15 cellular contexts compared by ENCODE assay signal in the genomic region with DNA sequence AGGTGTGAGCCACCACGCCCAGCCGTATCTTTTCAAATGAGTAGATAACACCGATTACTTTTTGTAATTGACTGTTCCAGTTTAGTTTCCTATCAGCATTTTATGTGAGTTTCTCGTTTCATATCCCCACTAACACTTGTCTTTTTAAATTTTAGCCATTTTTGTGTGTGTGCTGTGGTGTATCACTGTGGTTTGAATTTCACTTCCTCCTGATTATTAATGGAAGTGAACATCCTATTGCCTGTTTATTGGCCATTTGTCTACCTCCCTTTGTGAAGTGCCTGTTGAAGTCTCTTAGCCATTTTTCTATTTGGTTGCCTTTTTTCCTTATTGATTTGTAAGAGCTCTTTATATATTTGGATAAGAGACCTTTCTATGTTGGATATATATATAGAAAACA.
"Had no signal": no experiment of that assay in that cellular context is flagged by ENCODE, and none has a peak within 500 bp of the region (broad histone marks: within the 10 kb centered on the region; RNA-seq: fewer than 3 reads in every experiment).

No MANE protein-coding gene starts in this region.

- H3K4me3 ChIP-seq: hepatocyte, right atrium auricular region, stomach, testis had no signal

- H3K27me3 ChIP-seq: hepatocyte, right atrium auricular region, stomach, testis had no signal

- ATAC-seq: activated CD8-positive, alpha-beta memory T cell treated with anti-CD3 and anti-CD28 coated beads, Interleukin-2, amount 10 ng/mL, durations not matched to agents 7 days and 5 days; effector memory CD8-positive, alpha-beta T cell had no signal

- H3K4me3 Mint-ChIP-seq: activated CD4-positive, alpha-beta memory T cell treated with anti-CD3 and anti-CD28 coated beads, Interleukin-2, amount 10 ng/mL, durations not matched to agents 7 days and 5 days; activated CD8-positive, alpha-beta memory T cell treated with anti-CD3 and anti-CD28 coated beads, Interleukin-2, amount 10 ng/mL, durations not matched to agents 7 days and 5 days; activated naive CD8-positive, alpha-beta T cell; effector memory CD8-positive, alpha-beta T cell; nephron progenitor cell; type B pancreatic cell had no signal

- H3K27ac ChIP-seq: hepatocyte, right atrium auricular region, stomach, testis had no signal

- H2AFZ ChIP-seq: hepatocyte had no signal

- H3K36me3 Mint-ChIP-seq: activated naive CD8-positive, alpha-beta T cell; type B pancreatic cell had no signal

- H3K9me3 ChIP-seq: right atrium auricular region, stomach, testis had no signal

- H3K27me3 Mint-ChIP-seq: activated naive CD8-positive, alpha-beta T cell; progenitor cell of endocrine pancreas; type B pancreatic cell had no signal

- H3K4me2 ChIP-seq: hepatocyte had no signal

- H3K36me3 ChIP-seq: right atrium auricular region, stomach had no signal

- H3K9me3 Mint-ChIP-seq: activated CD4-positive, alpha-beta memory T cell treated with anti-CD3 and anti-CD28 coated beads, Interleukin-2, amount 10 ng/mL, durations not matched to agents 7 days and 5 days; effector memory CD8-positive, alpha-beta T cell; type B pancreatic cell had no signal

- H3K27ac Mint-ChIP-seq: activated CD4-positive, alpha-beta memory T cell treated with anti-CD3 and anti-CD28 coated beads, Interleukin-2, amount 10 ng/mL, durations not matched to agents 7 days and 5 days; activated CD8-positive, alpha-beta memory T cell treated with anti-CD3 and anti-CD28 coated beads, Interleukin-2, amount 10 ng/mL, durations not matched to agents 7 days and 5 days; activated naive CD8-positive, alpha-beta T cell; effector memory CD8-positive, alpha-beta T cell; nephron progenitor cell; progenitor cell of endocrine pancreas; type B pancreatic cell had no signal

- DNase-seq: activated CD4-positive, alpha-beta memory T cell treated with anti-CD3 and anti-CD28 coated beads, Interleukin-2, amount 10 ng/mL, durations not matched to agents 7 days and 5 days; activated CD4-positive, alpha-beta T cell treated with anti-CD3 and anti-CD28 coated beads for 48 hours; activated CD4-positive, CD25-positive, alpha-beta regulatory T cell; activated CD8-positive, alpha-beta memory T cell treated with anti-CD3 and anti-CD28 coated beads, Interleukin-2, amount 10 ng/mL, durations not matched to agents 7 days and 5 days; amniotic stem cell; effector memory CD8-positive, alpha-beta T cell; nephron progenitor cell; stomach; T-helper 9 cell; testis had no signal
